In the genomic region with DNA sequence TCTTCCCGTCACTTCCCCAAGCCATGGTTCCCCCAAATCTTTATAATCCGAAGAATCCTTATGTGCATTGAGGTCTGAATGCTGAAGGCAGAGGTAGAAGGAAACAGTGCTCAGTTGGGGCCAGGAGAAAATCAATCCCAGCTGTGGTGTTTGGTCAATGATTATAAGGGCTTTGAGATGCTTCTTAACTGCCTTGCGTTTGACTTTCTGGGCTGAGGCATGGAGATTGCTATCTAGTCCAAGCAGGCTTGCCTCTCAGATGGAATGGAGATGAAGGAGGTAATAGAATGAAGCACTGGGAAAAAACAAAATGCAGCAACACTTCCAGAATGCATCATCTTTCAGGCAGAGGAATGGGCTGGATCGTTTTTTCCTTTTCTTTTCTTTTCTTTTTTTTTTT, we compare ENCODE assay signal across 1 cellular context.
TF ChIP-seq lines count a peak whose summit lies in the region.

No MANE protein-coding gene starts in this region.

TF ChIP-seq in GM23338, 12 proteins besides CTCF, POLR2A, EP300 and RAD21:
- TF ChIP-seq EZH2 (IDR thresholded peaks at IDR 0.05; ENCODE audit: low read depth, unreplicated experiment), result no peak
- TF ChIP-seq ZNF114 (CRISPR knock-in tag; IDR thresholded peaks at IDR 0.05), result no peak
- TF ChIP-seq POLR2AphosphoS5 (IDR thresholded peaks at IDR 0.05; ENCODE audit: low read depth), result no peak
- TF ChIP-seq CREB1 (CRISPR knock-in tag; IDR thresholded peaks at IDR 0.05; ENCODE audit: low read depth), result no peak
- TF ChIP-seq REST (IDR thresholded peaks at IDR 0.05; ENCODE audit: unreplicated experiment), result no peak
- no peak for TF ChIP-seq JUNB (IDR thresholded peaks at IDR 0.05; ENCODE audit: unreplicated experiment)
- TF ChIP-seq EZH2phosphoT487 (IDR thresholded peaks at IDR 0.05; ENCODE audit: unreplicated experiment), result no peak
- no peak for TF ChIP-seq NANOG (IDR thresholded peaks at IDR 0.05; ENCODE audit: borderline replicate concordance)
- no peak for TF ChIP-seq ETS1 (IDR thresholded peaks at IDR 0.05)
- TF ChIP-seq ZNF462 (CRISPR knock-in tag; IDR thresholded peaks at IDR 0.05), result no peak
- no peak for TF ChIP-seq ZNF331 (CRISPR knock-in tag; IDR thresholded peaks at IDR 0.05; ENCODE audit: low read depth)
- TF ChIP-seq STAT1 (IDR thresholded peaks at IDR 0.05; ENCODE audit: unreplicated experiment), result no peak
TF ChIP-seq in GM23338: peak in this region for 0.
